ENCODE assay signal across 18 cellular contexts in the genomic region with DNA sequence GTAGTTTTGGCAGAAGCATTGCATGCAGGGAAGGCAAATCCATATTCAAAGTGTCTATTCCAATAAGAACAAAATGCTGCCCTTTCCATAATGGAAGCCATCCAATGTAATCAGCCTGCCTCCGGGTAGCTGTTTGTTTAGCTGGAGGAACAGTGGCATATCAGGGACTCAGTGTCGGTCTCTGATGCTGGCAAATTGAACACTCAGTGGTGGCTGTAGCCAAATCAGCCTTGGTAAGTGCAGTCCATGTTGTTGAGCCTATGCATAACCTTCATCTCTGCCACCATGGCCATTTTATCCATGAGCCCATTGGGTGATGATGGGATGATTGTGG.
DNase-seq lines count a peak whose midpoint lies in the region; ATAC-seq, FAIRE-seq and TF ChIP-seq lines count a peak whose summit lies in the region.
"Had no signal": no experiment of that assay in that cellular context is flagged by ENCODE, and none has a peak within 500 bp of the region (broad histone marks: within the 10 kb centered on the region; RNA-seq: fewer than 3 reads in every experiment).

No MANE protein-coding gene starts in this region.

- H3K27ac ChIP-seq in 22Rv1 (peak overlapping the region; percentile 66), body of pancreas (peak overlapping the region; percentile 26 to 60 (median 59)), pancreas (peak overlapping the region in 3 of 4 donors; percentile 28 to 51 (median 46)), PC-9 (no peak overlapping the region)

- H3K36me3 ChIP-seq in body of pancreas (replicated peaks in 1 of 2; ENCODE audit: insufficient read depth in 1 of 2, low read depth in 2 of 2) (no peaks in the 10 kb centered on the region), pancreas (no peaks in the 10 kb centered on the region), PC-9 (ENCODE audit: low read depth) (no peaks in the 10 kb centered on the region)

- 15 to 42% methylated on average over 2 of the region's 2 CpGs for WGBS in body of pancreas, 2 donors
- WGBS in pancreas, 2 donors, result 23 to 35% methylated on average over 2 of the region's 2 CpGs

- H3K9me2 ChIP-seq in PC-9 (ENCODE audit: insufficient read depth), result no peaks in the 10 kb centered on the region

- CTCF ChIA-PET in PC-9 (lab: Charles Lee), result no interaction called here

- H3K79me2 ChIP-seq in PC-9 (ENCODE audit: low read depth), result no peaks in the 10 kb centered on the region

- FAIRE-seq in GM12891 (lab: Jason Lieb, UNC) (peak; percentile 47), pancreas (lab: Jason Lieb, UNC) (no peak)

- POLR2A ChIA-PET in PC-9 (lab: Charles Lee; ENCODE audit: unreplicated experiment), result no interaction called here

- no peaks in the 10 kb centered on the region for H3K27me3 ChIP-seq in body of pancreas
- no peaks in the 10 kb centered on the region for H3K27me3 ChIP-seq in pancreas
- no peaks in the 10 kb centered on the region for H3K27me3 ChIP-seq in PC-9 (ENCODE audit: insufficient read depth, low read depth)

- H3K9me3 ChIP-seq in body of pancreas (no peaks in the 10 kb centered on the region), pancreas (no peaks in the 10 kb centered on the region), PC-9 (ENCODE audit: insufficient read depth, low read depth) (no peaks in the 10 kb centered on the region)

- TF ChIP-seq CTCF in 22Rv1 (IDR thresholded peaks at IDR 0.05) (no peak), body of pancreas (IDR thresholded peaks at IDR 0.05) (no peak), pancreas (IDR thresholded peaks at IDR 0.05) (no peak), PC-9 (conservative IDR thresholded peaks at IDR 0.05) (no peak)

- H3K4me2 ChIP-seq in PC-9, result no peak overlapping the region

- no peaks in the 10 kb centered on the region for H4K20me1 ChIP-seq in PC-9 (ENCODE audit: insufficient read depth)

- BruUV-seq in PC-9 (replicated peaks; lab: Mats Ljungman, UMichigan), result no TSS peak

- no peak overlapping the region for H2AFZ ChIP-seq in PC-9

- intact Hi-C loops in body of pancreas (cut with DNase I), result no loop called here
- intact Hi-C loops in pancreas (cut with DNase I), result no loop called here
- intact Hi-C loops in PC-9 (cut with micrococcal nuclease; ENCODE audit: unreplicated experiment), result no loop called here

- no peak overlapping the region for H3K4me3 ChIP-seq in body of pancreas
- no peak overlapping the region for H3K4me3 ChIP-seq in pancreas
- H3K4me3 ChIP-seq in PC-9, result no peak overlapping the region

- TF ChIP-seq POLR2A in GM12891 (IDR thresholded peaks at IDR 0.05; ENCODE audit: low read depth, low read length) (no peak), body of pancreas (IDR thresholded peaks at IDR 0.05) (no peak)

- peaks cover 28% of the 10 kb centered on the region for H3K4me1 ChIP-seq in body of pancreas
- peaks cover 1 to 21% (median 9%) of the 10 kb centered on the region in 3 donors for H3K4me1 ChIP-seq in pancreas
- peaks cover 46% of the 10 kb centered on the region for H3K4me1 ChIP-seq in PC-9 (replicated peaks; ENCODE audit: insufficient read depth)

- peaks cover 20% of the 10 kb centered on the region for H3F3A ChIP-seq in PC-9 (ENCODE audit: insufficient read depth, low read depth)

- peak; percentile 92 for ATAC-seq in body of pancreas
- peak; percentile 84 to 97 (median 95) for ATAC-seq in pancreas
- ATAC-seq in HG02623 (IDR thresholded peaks at IDR 0.05; ENCODE audit: unreplicated experiment), result no peak
- ATAC-seq: Panc1 had no signal

- DNase-seq in GM12891 (ENCODE audit: insufficient read length, low spot score), result no peak
- peak; percentile 69 to 82 (median 76) for DNase-seq in body of pancreas
- DNase-seq in pancreas, result peak in 4 of 6 donors; percentile 54 to 73 (median 66)
- DNase-seq in PC-9, result no peak
- DNase-seq in NCI-H2081 treated with DMSO at 0.1 percent for 48 hours (lab: John Stamatoyannopoulos, UW), result no peak
- DNase-seq: CD4-positive, alpha-beta T cell; COR-L47; DMS 273 treated with DMSO at 0.1 percent for 48 hours; DMS79 treated with DMSO at 0.1 percent for 48 hours; H7; KG1; MV-4-11; NCI-H1417; NCI-H1694 treated with DMSO at 0.1 percent for 48 hours; NK-92 treated with Interleukin-12 subunit alpha and Interleukin-12 subunit beta, amount 100 ng/mL, for 24 hours had no signal

TF ChIP-seq in GM12891, 5 proteins besides CTCF, POLR2A, EP300 and RAD21:
- TF ChIP-seq SPI1 (IDR thresholded peaks at IDR 0.05; ENCODE audit: low read depth, low read length), result no peak
- no peak for TF ChIP-seq TAF1 (IDR thresholded peaks at IDR 0.05; ENCODE audit: low read depth, low read length)
- no peak for TF ChIP-seq POLR2AphosphoS5 (IDR thresholded peaks at IDR 0.05; ENCODE audit: low read depth, low read length)
- no peak for TF ChIP-seq PAX5 (IDR thresholded peaks at IDR 0.05; ENCODE audit: insufficient read depth, low read length, severe bottlenecking)
- TF ChIP-seq POU2F2 (IDR thresholded peaks at IDR 0.05; ENCODE audit: low read depth, low read length), result no peak
TF ChIP-seq in GM12891: peak in this region for 0.

Comparison
In these comparisons a context has a peak if more than half of its experiments do, and no peak if none do; other contexts are left out.
1. DNase-seq: peak in body of pancreas (4 of 4) and pancreas (4 of 6); none in GM12891 (single experiment), PC-9 (0 of 2) and NCI-H2081 treated with DMSO at 0.1 percent for 48 hours (single experiment).